In genomic region chr2:217070611-217071010, GRCh38 we compare ENCODE assay signal across 22 cellular contexts.
DNase-seq lines count a peak whose midpoint lies in the region; ATAC-seq and TF ChIP-seq lines count a peak whose summit lies in the region.
"Had no signal": no experiment of that assay in that cellular context is flagged by ENCODE, and none has a peak within 500 bp of the region (broad histone marks: within the 10 kb centered on the region; RNA-seq: fewer than 3 reads in every experiment).

No MANE protein-coding gene starts in this region.

- no peaks in the 10 kb centered on the region for H3K79me1 ChIP-seq in IMR-90 (ENCODE audit: low read depth in 1 of 2, low read length in 2 of 2)

- no peak overlapping the region for H3K56ac ChIP-seq in IMR-90 (ENCODE audit: extremely low read depth, insufficient read depth, low read length)

- no peak overlapping the region for H3K27ac ChIP-seq in IMR-90 (ENCODE audit: insufficient read depth, low read length)
- peak overlapping the region; percentile 55 for H3K27ac ChIP-seq in endodermal cell (ENCODE audit: low read depth, low read length)
- H3K27ac ChIP-seq: A549; BLaER1 treated with 17β-estradiol and CSF1 and Interleukin-3, amounts not matched to agents 10 nM and 100 nM; GM23248 had no signal

- no peaks in the 10 kb centered on the region for H3K4me1 Mint-ChIP-seq in endodermal cell
- H3K4me1 Mint-ChIP-seq in mesothelial cell of epicardium: peaks cover 10% of the 10 kb centered on the region
- H3K4me1 Mint-ChIP-seq: CD8-positive, alpha-beta memory T cell had no signal

- ATAC-seq in IMR-90 (ENCODE audit: low read depth): no peak
- no peak for ATAC-seq in GM21526 (IDR thresholded peaks at IDR 0.05; ENCODE audit: low FRiP score, unreplicated experiment)
- ATAC-seq: A549 had no signal

- CTCF ChIA-PET in IMR-90 (lab: Yijun Ruan, JAX): interaction anchor here (0.6 to 0.9 kb wide), 2 partner anchors 51 to 385 kb away, joined by 3 read pairs; no protein-coding TSS in a partner anchor

- H4K91ac ChIP-seq in IMR-90 (ENCODE audit: insufficient read depth, low read depth, low read length): peak overlapping the region; percentile 40; the same call in 1 of the 2 replicates

- H3K27ac Mint-ChIP-seq in endodermal cell: no peak overlapping the region
- H3K27ac Mint-ChIP-seq in mesothelial cell of epicardium: peak overlapping the region; percentile 26
- H3K27ac Mint-ChIP-seq: CD4-positive, alpha-beta T cell; CD8-positive, alpha-beta memory T cell had no signal

- H3K36me3 ChIP-seq in IMR-90 (ENCODE audit: control insufficient read depth, insufficient read depth, low read length) (no peaks in the 10 kb centered on the region), endodermal cell (ENCODE audit: control insufficient read depth, insufficient read depth, low read length) (no peaks in the 10 kb centered on the region)
- H3K36me3 ChIP-seq: BE2C; BLaER1 treated with 17β-estradiol and CSF1 and Interleukin-3, amounts not matched to agents 10 nM and 100 nM had no signal

- DNase-seq in IMR-90 (no peak), endodermal cell (peak; percentile 22), mesothelial cell of epicardium (ENCODE audit: low spot score in 2 of 2, unreplicated experiment in 2 of 2) (no peak), dermis blood vessel endothelial cell (no peak), foreskin fibroblast (no peak), NCI-H1417 (lab: John Stamatoyannopoulos, UW) (no peak)
- DNase-seq: 8988T; ACHN; AML-193; BE2C; Calu3; CD4-positive, alpha-beta T cell; CD8-positive, alpha-beta memory T cell; COR-L47; DMS153; DND-41; GM23248; H7 had no signal

- no peak overlapping the region for H3K4me3 Mint-ChIP-seq in endodermal cell
- H3K4me3 Mint-ChIP-seq in mesothelial cell of epicardium: no peak overlapping the region
- H3K4me3 Mint-ChIP-seq: CD4-positive, alpha-beta T cell; CD8-positive, alpha-beta memory T cell had no signal

- H2BK20ac ChIP-seq in IMR-90 (ENCODE audit: low read depth, low read length): 0 out of 2 replicates have a peak overlapping the region, but pooled peaks have one; percentile 8

- H3K36me3 Mint-ChIP-seq in endodermal cell (ENCODE audit: low read depth): no peaks in the 10 kb centered on the region
- H3K36me3 Mint-ChIP-seq in mesothelial cell of epicardium: peaks cover 4% of the 10 kb centered on the region
- H3K36me3 Mint-ChIP-seq: CD14-positive monocyte; CD8-positive, alpha-beta memory T cell had no signal

- H4K8ac ChIP-seq in IMR-90 (ENCODE audit: low read depth in 2 of 2, low read length in 2 of 2): peak overlapping the region in 1 of 2 experiments; percentile 56; a peak in 1 of 4 replicates

- H3K9me3 ChIP-seq in IMR-90 (ENCODE audit: control insufficient read depth, insufficient read depth, low read length): peaks cover 7% of the 10 kb centered on the region
- peaks cover 15% of the 10 kb centered on the region for H3K9me3 ChIP-seq in endodermal cell (ENCODE audit: control insufficient read depth, low read length)

- H3K4me1 ChIP-seq in IMR-90 (ENCODE audit: control insufficient read depth, insufficient read depth, low read length) (peaks cover 17% of the 10 kb centered on the region), endodermal cell (ENCODE audit: control insufficient read depth, insufficient read depth, low read length) (no peaks in the 10 kb centered on the region)
- H3K4me1 ChIP-seq: BE2C had no signal

- H3K27me3 ChIP-seq in IMR-90 (ENCODE audit: control insufficient read depth, insufficient read depth, low read length): no peaks in the 10 kb centered on the region
- no peaks in the 10 kb centered on the region for H3K27me3 ChIP-seq in endodermal cell (ENCODE audit: control insufficient read depth, insufficient read depth, low read length, poor library complexity, severe bottlenecking)
- H3K27me3 ChIP-seq: BE2C; BLaER1 treated with 17β-estradiol and CSF1 and Interleukin-3, amounts not matched to agents 10 nM and 100 nM had no signal

- peaks cover 3% of the 10 kb centered on the region for H3K27me3 Mint-ChIP-seq in endodermal cell (ENCODE audit: insufficient read depth)
- no peaks in the 10 kb centered on the region for H3K27me3 Mint-ChIP-seq in mesothelial cell of epicardium (ENCODE audit: low read depth)
- H3K27me3 Mint-ChIP-seq: CD4-positive, alpha-beta T cell had no signal

- H3K23ac ChIP-seq in IMR-90 (ENCODE audit: low read depth, low read length): peak overlapping the region; percentile 51; the same call in 1 of the 2 replicates

- H2AFZ ChIP-seq in IMR-90 (replicated peaks; ENCODE audit: low read length, poor library complexity): no peak overlapping the region
- H2AFZ ChIP-seq: GM23248 had no signal

- no peak overlapping the region for H3K4me2 ChIP-seq in IMR-90 (ENCODE audit: low read depth, low read length)
- H3K4me2 ChIP-seq: A549 had no signal

- H3K14ac ChIP-seq in IMR-90 (replicated peaks; ENCODE audit: low read depth, low read length): 0 out of 2 replicates have a peak overlapping the region, but pooled peaks have one; percentile 23

- H2BK15ac ChIP-seq in IMR-90 (ENCODE audit: low read depth, low read length): peak overlapping the region; percentile 55; the same call in 2 of the 3 replicates

- dilution Hi-C loops in IMR-90 (cut with HindIII; ENCODE audit: low sequenced_read_pairs, unreplicated experiment): no loop called here

- H2BK5ac ChIP-seq in IMR-90 (ENCODE audit: low read depth, low read length, poor library complexity, severe bottlenecking): no peak overlapping the region

- POLR2A ChIA-PET in IMR-90 (lab: Charles Lee; ENCODE audit: unreplicated experiment): no interaction called here

- no peak overlapping the region for H2AK5ac ChIP-seq in IMR-90 (ENCODE audit: low read depth, low read length)

- H3K18ac ChIP-seq in IMR-90 (ENCODE audit: low read depth, low read length): peak overlapping the region; percentile 6; the same call in 1 of the 2 replicates

- H3K9me1 ChIP-seq in IMR-90 (ENCODE audit: insufficient read depth, low read length): peaks cover 19% of the 10 kb centered on the region

- no peak overlapping the region for H2AK9ac ChIP-seq in IMR-90 (replicated peaks; ENCODE audit: low read depth, low read length, poor library complexity)

- WGBS in IMR-90 (ENCODE audit: extremely low coverage in 2 of 2, insufficient read length in 1 of 2), 2 experiments: no CpG with 5 or more reads among the region's 1 CpG
- WGBS in endodermal cell (ENCODE audit: insufficient coverage in 1 of 2, insufficient read length in 1 of 2), 2 experiments: 100% methylated on average over 1 of the region's 1 CpG; no CpG with 5 or more reads in 1 of the 2 experiments

- in situ Hi-C loops in IMR-90 (cut with MboI; ENCODE audit: low sequenced_read_pairs): no loop called here

- peak overlapping the region; percentile 56 for H3K4ac ChIP-seq in IMR-90 (ENCODE audit: low read depth, low read length)

- intact Hi-C loops in IMR-90 (cut with micrococcal nuclease): no loop called here

- H3K9ac ChIP-seq in IMR-90 (ENCODE audit: low read depth, low read length) (no peak overlapping the region), endodermal cell (ENCODE audit: extremely low read depth, low read length, poor library complexity, severe bottlenecking) (no peak overlapping the region)
- H3K9ac ChIP-seq: BLaER1 treated with 17β-estradiol and CSF1 and Interleukin-3, amounts not matched to agents 10 nM and 100 nM; GM23248 had no signal

- no peak for TF ChIP-seq RAD21 in IMR-90 (IDR thresholded peaks at IDR 0.05; ENCODE audit: low read length)

- no peak for TF ChIP-seq CTCF in IMR-90 (conservative IDR thresholded peaks at IDR 0.05; ENCODE audit: low read depth, low read length)
- no peak for TF ChIP-seq CTCF in endodermal cell (conservative IDR thresholded peaks at IDR 0.05)
- TF ChIP-seq CTCF in mesothelial cell of epicardium (IDR thresholded peaks at IDR 0.05; ENCODE audit: unreplicated experiment): no peak
- TF ChIP-seq CTCF in foreskin fibroblast (IDR thresholded peaks at IDR 0.05; ENCODE audit: low read depth, low read length): no peak

- no peak overlapping the region for H3K4me3 ChIP-seq in IMR-90 (ENCODE audit: insufficient read depth, low read depth, low read length)
- no peak overlapping the region for H3K4me3 ChIP-seq in endodermal cell (ENCODE audit: low read length)
- H3K4me3 ChIP-seq in foreskin fibroblast (ENCODE audit: low read depth in 1 of 2, low read length in 2 of 2): no peak overlapping the region
- H3K4me3 ChIP-seq: A549; BLaER1 treated with 17β-estradiol and CSF1 and Interleukin-3, amounts not matched to agents 10 nM and 100 nM; GM23248 had no signal

- no peak overlapping the region for H4K5ac ChIP-seq in IMR-90 (ENCODE audit: low read depth, low read length)

- H3K9me3 Mint-ChIP-seq in endodermal cell: peaks cover 7% of the 10 kb centered on the region
- peaks cover 12% of the 10 kb centered on the region for H3K9me3 Mint-ChIP-seq in mesothelial cell of epicardium
- H3K9me3 Mint-ChIP-seq: CD4-positive, alpha-beta T cell had no signal

- H4K20me1 ChIP-seq in IMR-90 (ENCODE audit: insufficient read depth, low read length): no peaks in the 10 kb centered on the region
- H4K20me1 ChIP-seq: BLaER1 treated with 17β-estradiol and CSF1 and Interleukin-3, amounts not matched to agents 10 nM and 100 nM had no signal

- TF ChIP-seq POLR2A in IMR-90 (IDR thresholded peaks at IDR 0.05; ENCODE audit: low read depth, low read length): no peak

- BruUV-seq in IMR-90 (replicated peaks; lab: Mats Ljungman, UMichigan): no TSS peak

- peak overlapping the region; percentile 80 for H2BK120ac ChIP-seq in IMR-90 (ENCODE audit: low read depth, low read length)

TF ChIP-seq in IMR-90, 13 proteins besides CTCF, POLR2A, EP300 and RAD21 (continues in another document):
- no peak for TF ChIP-seq RCOR1 (IDR thresholded peaks at IDR 0.05; ENCODE audit: insufficient replicate concordance, low read length)
- TF ChIP-seq MAFK (IDR thresholded peaks at IDR 0.05; ENCODE audit: low read depth, low read length): no peak
- TF ChIP-seq BHLHE40 (IDR thresholded peaks at IDR 0.05; ENCODE audit: low read depth, low read length): no peak
- no peak for TF ChIP-seq FOS (IDR thresholded peaks at IDR 0.05; ENCODE audit: low read depth, low read length)
- TF ChIP-seq, protein P1, sequence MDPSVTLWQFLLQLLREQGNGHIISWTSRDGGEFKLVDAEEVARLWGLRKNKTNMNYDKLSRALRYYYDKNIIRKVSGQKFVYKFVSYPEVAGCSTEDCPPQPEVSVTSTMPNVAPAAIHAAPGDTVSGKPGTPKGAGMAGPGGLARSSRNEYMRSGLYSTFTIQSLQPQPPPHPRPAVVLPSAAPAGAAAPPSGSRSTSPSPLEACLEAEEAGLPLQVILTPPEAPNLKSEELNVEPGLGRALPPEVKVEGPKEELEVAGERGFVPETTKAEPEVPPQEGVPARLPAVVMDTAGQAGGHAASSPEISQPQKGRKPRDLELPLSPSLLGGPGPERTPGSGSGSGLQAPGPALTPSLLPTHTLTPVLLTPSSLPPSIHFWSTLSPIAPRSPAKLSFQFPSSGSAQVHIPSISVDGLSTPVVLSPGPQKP (IDR thresholded peaks at IDR 0.05; ENCODE audit: borderline replicate concordance, low read depth, low read length): no peak
